Comparison of ENCODE assay signal across 1 cellular context in genomic region chr2:58906151-58906645, GRCh38.
TF ChIP-seq lines count a peak whose summit lies in the region.

No MANE protein-coding gene starts in this region.

TF ChIP-seq in HEK293, 187 proteins besides CTCF, POLR2A, EP300 and RAD21 (continued from another document):
- peak; percentile 59; the same call in 1 of the 2 replicates for TF ChIP-seq ZNF580 (tag by site-specific recombination; IDR thresholded peaks at IDR 0.05)
- TF ChIP-seq ZSCAN30 (tag by site-specific recombination; IDR thresholded peaks at IDR 0.05): peak; percentile 83
- no peak for TF ChIP-seq ZNF239 (tag by site-specific recombination; IDR thresholded peaks at IDR 0.05)
- TF ChIP-seq ZNF621 (tag by site-specific recombination; IDR thresholded peaks at IDR 0.05): no peak
- TF ChIP-seq, protein P1, sequence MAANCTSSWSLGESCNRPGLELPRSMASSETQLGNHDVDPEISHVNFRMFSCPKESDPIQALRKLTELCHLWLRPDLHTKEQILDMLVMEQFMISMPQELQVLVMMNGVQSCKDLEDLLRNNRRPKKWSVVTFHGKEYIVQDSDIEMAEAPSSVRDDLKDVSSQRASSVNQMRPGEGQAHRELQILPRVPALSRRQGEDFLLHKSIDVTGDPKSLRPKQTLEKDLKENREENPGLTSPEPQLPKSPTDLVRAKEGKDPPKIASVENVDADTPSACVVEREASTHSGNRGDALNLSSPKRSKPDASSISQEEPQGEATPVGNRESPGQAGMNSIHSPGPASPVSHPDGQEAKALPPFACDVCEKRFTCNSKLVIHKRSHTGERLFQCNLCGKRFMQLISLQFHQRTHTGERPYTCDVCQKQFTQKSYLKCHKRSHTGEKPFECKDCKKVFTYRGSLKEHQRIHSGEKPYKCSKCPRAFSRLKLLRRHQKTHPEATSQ (tag by site-specific recombination; IDR thresholded peaks at IDR 0.05): no peak
- peak; percentile 59; the same call in 1 of the 2 replicates for TF ChIP-seq HOXD13 (CRISPR knock-in tag; IDR thresholded peaks at IDR 0.05; ENCODE audit: borderline replicate concordance)
- no peak for TF ChIP-seq SP2 (tag by site-specific recombination; IDR thresholded peaks at IDR 0.05)
- TF ChIP-seq, protein P2, sequence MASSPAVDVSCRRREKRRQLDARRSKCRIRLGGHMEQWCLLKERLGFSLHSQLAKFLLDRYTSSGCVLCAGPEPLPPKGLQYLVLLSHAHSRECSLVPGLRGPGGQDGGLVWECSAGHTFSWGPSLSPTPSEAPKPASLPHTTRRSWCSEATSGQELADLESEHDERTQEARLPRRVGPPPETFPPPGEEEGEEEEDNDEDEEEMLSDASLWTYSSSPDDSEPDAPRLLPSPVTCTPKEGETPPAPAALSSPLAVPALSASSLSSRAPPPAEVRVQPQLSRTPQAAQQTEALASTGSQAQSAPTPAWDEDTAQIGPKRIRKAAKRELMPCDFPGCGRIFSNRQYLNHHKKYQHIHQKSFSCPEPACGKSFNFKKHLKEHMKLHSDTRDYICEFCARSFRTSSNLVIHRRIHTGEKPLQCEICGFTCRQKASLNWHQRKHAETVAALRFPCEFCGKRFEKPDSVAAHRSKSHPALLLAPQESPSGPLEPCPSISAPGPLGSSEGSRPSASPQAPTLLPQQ (tag by site-specific recombination; IDR thresholded peaks at IDR 0.05): peak; percentile 54; the same call in 1 of the 2 replicates
- TF ChIP-seq TRIM28 (IDR thresholded peaks at IDR 0.05; ENCODE audit: borderline replicate concordance, low read length): no peak
- peak; percentile 81 for TF ChIP-seq IKZF3 (tag by site-specific recombination; IDR thresholded peaks at IDR 0.05)
- TF ChIP-seq ZBTB44 (tag by site-specific recombination; IDR thresholded peaks at IDR 0.05): peak; percentile 72
- peak; percentile 66 for TF ChIP-seq ZNF10 (tag by site-specific recombination; IDR thresholded peaks at IDR 0.05)
- TF ChIP-seq ZNF423 (tag by site-specific recombination; IDR thresholded peaks at IDR 0.05): 0 out of 2 replicates have a peak, but pooled peaks have one; percentile 22
- TF ChIP-seq, protein P3, sequence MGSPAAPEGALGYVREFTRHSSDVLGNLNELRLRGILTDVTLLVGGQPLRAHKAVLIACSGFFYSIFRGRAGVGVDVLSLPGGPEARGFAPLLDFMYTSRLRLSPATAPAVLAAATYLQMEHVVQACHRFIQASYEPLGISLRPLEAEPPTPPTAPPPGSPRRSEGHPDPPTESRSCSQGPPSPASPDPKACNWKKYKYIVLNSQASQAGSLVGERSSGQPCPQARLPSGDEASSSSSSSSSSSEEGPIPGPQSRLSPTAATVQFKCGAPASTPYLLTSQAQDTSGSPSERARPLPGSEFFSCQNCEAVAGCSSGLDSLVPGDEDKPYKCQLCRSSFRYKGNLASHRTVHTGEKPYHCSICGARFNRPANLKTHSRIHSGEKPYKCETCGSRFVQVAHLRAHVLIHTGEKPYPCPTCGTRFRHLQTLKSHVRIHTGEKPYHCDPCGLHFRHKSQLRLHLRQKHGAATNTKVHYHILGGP (tag by site-specific recombination; IDR thresholded peaks at IDR 0.05): peak; percentile 63; the same call in 1 of the 2 replicates
- no peak for TF ChIP-seq SP3 (tag by site-specific recombination; IDR thresholded peaks at IDR 0.05)
- no peak for TF ChIP-seq KLF17 (tag by site-specific recombination; IDR thresholded peaks at IDR 0.05)
- TF ChIP-seq PRDM6 (tag by site-specific recombination; IDR thresholded peaks at IDR 0.05): peak; percentile 71
- TF ChIP-seq ZNF16 (tag by site-specific recombination; IDR thresholded peaks at IDR 0.05; ENCODE audit: low read depth): no peak
